In genomic region chr7:44394112-44394447, GRCh38 we compare ENCODE assay signal across 16 cellular contexts.
DNase-seq lines count a peak whose midpoint lies in the region; ATAC-seq, FAIRE-seq and TF ChIP-seq lines count a peak whose summit lies in the region.
"Had no signal": no experiment of that assay in that cellular context is flagged by ENCODE, and none has a peak within 500 bp of the region (broad histone marks: within the 10 kb centered on the region; RNA-seq: fewer than 3 reads in every experiment).

No MANE protein-coding gene starts in this region.

- H3K36me3 Mint-ChIP-seq in MCF 10A (ENCODE audit: insufficient read depth, unreplicated experiment) = peaks cover 54% of the 10 kb centered on the region
- H3K36me3 Mint-ChIP-seq in H9 (ENCODE audit: insufficient read depth in 1 of 3, low read depth in 3 of 3) = peaks cover 6 to 21% (median 10%) of the 10 kb centered on the region in 3 experiments; a peak in 6 of 7 replicates
- peaks cover 28% of the 10 kb centered on the region for H3K36me3 Mint-ChIP-seq in endodermal cell (ENCODE audit: low read depth)
- H3K36me3 Mint-ChIP-seq in CD8-positive, alpha-beta memory T cell = peaks cover 0 to 86% (median 15%) of the 10 kb centered on the region in 3 donors

- H3K23ac ChIP-seq in H9 (ENCODE audit: insufficient read length, low read depth, low read length) = no peak overlapping the region

- H2BK12ac ChIP-seq in H9 (ENCODE audit: insufficient read length, low read depth, low read length) = no peak overlapping the region

- no peak overlapping the region for H3K14ac ChIP-seq in H9 (ENCODE audit: insufficient read depth, low read length)

- no peak for ATAC-seq in HepG2

- WGBS in mammary epithelial cell (ENCODE audit: low coverage, missing lambda C conversion rate) = 97% methylated on average over 6 of the region's 6 CpGs
- no CpG with 5 or more reads among the region's 6 CpGs for WGBS in H9 (ENCODE audit: extremely low coverage, insufficient read length, low lambda C conversion rate)
- WGBS in endodermal cell (ENCODE audit: insufficient coverage in 1 of 2, insufficient read length in 1 of 2), 2 experiments = 96 to 97% methylated on average over 3 to 6 of the region's 6 CpGs
- WGBS in HepG2 (ENCODE audit: low lambda C conversion rate) = 97% methylated on average over 6 of the region's 6 CpGs

- H3K27me3 ChIP-seq in mammary epithelial cell (ENCODE audit: insufficient read depth, low read length) (no peaks in the 10 kb centered on the region), H9 (ENCODE audit: insufficient read depth, low read length) (no peaks in the 10 kb centered on the region), endodermal cell (ENCODE audit: control insufficient read depth, insufficient read depth, low read length, poor library complexity, severe bottlenecking) (no peaks in the 10 kb centered on the region), HepG2 (ENCODE audit: control insufficient read depth in 1 of 2, insufficient read depth in 2 of 2, low read length in 2 of 2) (no peaks in the 10 kb centered on the region)
- H3K27me3 ChIP-seq in CD8-positive, alpha-beta memory T cell (ENCODE audit: insufficient read depth, low read length, poor library complexity, severe bottlenecking) = no peaks in the 10 kb centered on the region
- H3K27me3 ChIP-seq: BLaER1 treated with 17β-estradiol and CSF1 and Interleukin-3, amounts not matched to agents 10 nM and 100 nM had no signal

- in situ Hi-C loops in mammary epithelial cell (cut with MboI; ENCODE audit: low sequenced_read_pairs in 2 of 2) (no loop called here), HepG2 (cut with HindIII; ENCODE audit: extremely low pct_ligation_motif_present, low pct_unique_long_range_greater_than_20kb) (no loop called here)

- CTCF ChIA-PET in MCF 10A (lab: Yijun Ruan, JAX) = no interaction called here
- CTCF ChIA-PET in mammary epithelial cell (lab: Charles Lee; ENCODE audit: low non-redundant PET) = no interaction called here
- CTCF ChIA-PET in CD8-positive, alpha-beta memory T cell (lab: Charles Lee) = no interaction called here
- CTCF ChIA-PET in HepG2 (lab: Yijun Ruan, JAX; ENCODE audit: low intra/inter-chr PET ratio, low total read pairs) = no interaction called here

- no peaks in the 10 kb centered on the region for H3K79me1 ChIP-seq in H9 (ENCODE audit: insufficient read depth, low read depth, low read length, poor library complexity, severe bottlenecking)

- H3K18ac ChIP-seq in H9 (ENCODE audit: insufficient read length, low read depth, low read length) = no peak overlapping the region

- H3K4me1 ChIP-seq in mammary epithelial cell (ENCODE audit: insufficient read depth, low read length) (no peaks in the 10 kb centered on the region), H9 (ENCODE audit: insufficient read depth, low read length) (no peaks in the 10 kb centered on the region), endodermal cell (ENCODE audit: control insufficient read depth, insufficient read depth, low read length) (no peaks in the 10 kb centered on the region), HepG2 (ENCODE audit: insufficient read depth, low read length) (no peaks in the 10 kb centered on the region)
- H3K4me1 ChIP-seq in CD8-positive, alpha-beta memory T cell (ENCODE audit: insufficient read depth, low read length) = no peaks in the 10 kb centered on the region
- H3K4me1 ChIP-seq: BLaER1 treated with 17β-estradiol and CSF1 and Interleukin-3, amounts not matched to agents 10 nM and 100 nM had no signal

- H3K56ac ChIP-seq in H9 (ENCODE audit: insufficient read length, low read depth, low read length) = no peak overlapping the region

- H2BK120ac ChIP-seq in H9 (ENCODE audit: low read depth, low read length, poor library complexity, severe bottlenecking) = no peak overlapping the region

- POLR2A ChIA-PET in MCF 10A (lab: Yijun Ruan, JAX) = no interaction called here
- POLR2A ChIA-PET in CD8-positive, alpha-beta memory T cell (lab: Charles Lee) = no interaction called here
- POLR2A ChIA-PET in HepG2 (lab: Yijun Ruan, JAX) = no interaction called here

- H3K4me3 Mint-ChIP-seq in MCF 10A (ENCODE audit: unreplicated experiment) (no peak overlapping the region), H9 (no peak overlapping the region), endodermal cell (no peak overlapping the region)
- H3K4me3 Mint-ChIP-seq in CD8-positive, alpha-beta memory T cell = no peak overlapping the region
- H3K4me3 Mint-ChIP-seq: CD4-positive, CD25-positive, alpha-beta regulatory T cell; HFFc6 had no signal

- H4K8ac ChIP-seq in H9 (replicated peaks; ENCODE audit: insufficient read length, low read depth, low read length) = no peak overlapping the region

- H3K9me3 ChIP-seq in mammary epithelial cell (replicated peaks; ENCODE audit: insufficient read depth, low read length) = no peaks in the 10 kb centered on the region
- no peaks in the 10 kb centered on the region for H3K9me3 ChIP-seq in H9 (ENCODE audit: control insufficient read depth, low read depth, low read length)
- no peaks in the 10 kb centered on the region for H3K9me3 ChIP-seq in endodermal cell (ENCODE audit: control insufficient read depth, low read length)
- H3K9me3 ChIP-seq in CD8-positive, alpha-beta memory T cell (ENCODE audit: low read length) = no peaks in the 10 kb centered on the region
- H3K9me3 ChIP-seq in HepG2 (ENCODE audit: low read length) = no peaks in the 10 kb centered on the region
- H3K9me3 ChIP-seq: BLaER1 treated with 17β-estradiol and CSF1 and Interleukin-3, amounts not matched to agents 10 nM and 100 nM had no signal

- H3K23me2 ChIP-seq in H9 (ENCODE audit: insufficient read length, low read depth, low read length, poor library complexity, severe bottlenecking) = no peaks in the 10 kb centered on the region

- TF ChIP-seq CTCF in MCF 10A (IDR thresholded peaks at IDR 0.05; ENCODE audit: unreplicated experiment) (no peak), mammary epithelial cell (conservative IDR thresholded peaks at IDR 0.05 in 1 of 2, IDR thresholded peaks at IDR 0.05 in 1 of 2; ENCODE audit: extremely low read depth in 1 of 2, insufficient read depth in 1 of 2, low read depth in 1 of 2, low read length in 2 of 2) (no peak), H9 (conservative IDR thresholded peaks at IDR 0.05) (no peak), endodermal cell (conservative IDR thresholded peaks at IDR 0.05) (no peak), HepG2 (CRISPR knock-in tag; IDR thresholded peaks at IDR 0.05) (no peak)

- H3K4ac ChIP-seq in H9 (ENCODE audit: low read depth, low read length) = no peak overlapping the region

- H3K79me2 ChIP-seq in mammary epithelial cell (ENCODE audit: insufficient read depth, low read length) (peaks cover 11% of the 10 kb centered on the region), H9 (ENCODE audit: insufficient read depth, low read length) (no peaks in the 10 kb centered on the region), HepG2 (ENCODE audit: insufficient read depth, low read length) (no peaks in the 10 kb centered on the region)

- H2AFZ ChIP-seq in mammary epithelial cell (ENCODE audit: low read depth, low read length) (no peak overlapping the region), H9 (ENCODE audit: low read length) (no peak overlapping the region), HepG2 (ENCODE audit: low read length) (no peak overlapping the region)

- no peak overlapping the region for H4K5ac ChIP-seq in H9 (ENCODE audit: insufficient read length, low read depth, low read length)

- H3K4me1 Mint-ChIP-seq in MCF 10A (ENCODE audit: insufficient read depth, unreplicated experiment) = peaks cover 5% of the 10 kb centered on the region
- no peaks in the 10 kb centered on the region for H3K4me1 Mint-ChIP-seq in H9
- no peaks in the 10 kb centered on the region for H3K4me1 Mint-ChIP-seq in endodermal cell
- peaks cover 4 to 7% (median 4%) of the 10 kb centered on the region in 3 donors for H3K4me1 Mint-ChIP-seq in CD8-positive, alpha-beta memory T cell

- no peak overlapping the region for H3K4me2 ChIP-seq in mammary epithelial cell (ENCODE audit: insufficient read depth, low read depth, low read length)
- H3K4me2 ChIP-seq in H9 (ENCODE audit: insufficient read depth, insufficient read length, low read length) = no peak overlapping the region
- H3K4me2 ChIP-seq in HepG2 (ENCODE audit: low read depth, low read length) = no peak overlapping the region
- H3K4me2 ChIP-seq: BLaER1 treated with 17β-estradiol and CSF1 and Interleukin-3, amounts not matched to agents 10 nM and 100 nM had no signal

- no peak overlapping the region for H2BK15ac ChIP-seq in H9 (ENCODE audit: low read depth, low read length)

- peaks cover 7% of the 10 kb centered on the region for H3K36me3 ChIP-seq in mammary epithelial cell (ENCODE audit: insufficient read depth, low read length)
- H3K36me3 ChIP-seq in endodermal cell (ENCODE audit: control insufficient read depth, insufficient read depth, low read length) = peaks cover 52% of the 10 kb centered on the region
- H3K36me3 ChIP-seq in CD8-positive, alpha-beta memory T cell (ENCODE audit: insufficient read depth, low read length) = peaks cover 17% of the 10 kb centered on the region
- H3K36me3 ChIP-seq in HepG2 (replicated peaks in 1 of 2; ENCODE audit: control insufficient read depth in 1 of 2, insufficient read depth in 2 of 2, low read length in 2 of 2) = peaks cover 22 to 65% of the 10 kb centered on the region in 2 experiments

- no peak for FAIRE-seq in HepG2 (lab: Jason Lieb, UNC)
- FAIRE-seq: GM12891, H1 had no signal

- TF ChIP-seq EP300 in HepG2 (IDR thresholded peaks at IDR 0.05; ENCODE audit: low read depth in 2 of 2, low read length in 2 of 2) (no peak), HepG2 (CRISPR knock-in tag; IDR thresholded peaks at IDR 0.05; ENCODE audit: borderline replicate concordance) (no peak)

- no peak for DNase-seq in MCF 10A (ENCODE audit: unreplicated experiment)
- DNase-seq in mammary epithelial cell = no peak
- peak; percentile 1 for DNase-seq in H9
- peak; percentile 17 for DNase-seq in endodermal cell
- DNase-seq in putamen (ENCODE audit: low spot score) = peak; percentile 72
- no peak for DNase-seq in activated effector memory CD4-positive, alpha-beta T cell treated with Interleukin-2 at 50 U/mL for 16 hours
- no peak for DNase-seq in CD8-positive, alpha-beta memory T cell
- DNase-seq in HepG2 (ENCODE audit: low spot score) = no peak
- DNase-seq: 8988T; ACHN; CD4-positive, CD25-positive, alpha-beta regulatory T cell; HCEC 1CT; HFFc6 had no signal

- no peak for TF ChIP-seq RAD21 in HepG2 (CRISPR knock-in tag; IDR thresholded peaks at IDR 0.05)

- H2BK5ac ChIP-seq in H9 (ENCODE audit: insufficient read length, low read length) = no peak overlapping the region

- H4K91ac ChIP-seq in H9 (ENCODE audit: insufficient read length, low read depth, low read length) = no peak overlapping the region

- H2AK5ac ChIP-seq in H9 (ENCODE audit: insufficient read length, low read length) = no peak overlapping the region

- H3K4me3 ChIP-seq in mammary epithelial cell (replicated peaks in 1 of 3; ENCODE audit: insufficient read depth in 1 of 3, low read depth in 2 of 3, low read length in 3 of 3) (no peak overlapping the region), endodermal cell (ENCODE audit: low read length) (no peak overlapping the region), HepG2 (replicated peaks in 1 of 3; ENCODE audit: insufficient read depth in 1 of 3, low read depth in 2 of 3, low read length in 3 of 3) (no peak overlapping the region)
- H3K4me3 ChIP-seq in CD8-positive, alpha-beta memory T cell (ENCODE audit: low read length) = no peak overlapping the region
- H3K4me3 ChIP-seq: BLaER1 treated with 17β-estradiol and CSF1 and Interleukin-3, amounts not matched to agents 10 nM and 100 nM had no signal

- intact Hi-C loops in MCF 10A (cut with micrococcal nuclease) = no loop called here
- intact Hi-C loops in mammary epithelial cell (cut with micrococcal nuclease) = no loop called here
- intact Hi-C loops in HepG2 (cut with micrococcal nuclease; ENCODE audit: unreplicated experiment) = no loop called here

- no peak overlapping the region for H3T11ph ChIP-seq in H9 (ENCODE audit: low read length)

- no peak overlapping the region for H2BK20ac ChIP-seq in H9 (ENCODE audit: low read depth, low read length, poor library complexity, severe bottlenecking)

- H3K9ac ChIP-seq in mammary epithelial cell (ENCODE audit: insufficient read depth, low read length) = no peak overlapping the region
- no peak overlapping the region for H3K9ac ChIP-seq in H9 (ENCODE audit: extremely low read depth, insufficient read length, low read length)
- H3K9ac ChIP-seq in endodermal cell (ENCODE audit: extremely low read depth, low read length, poor library complexity, severe bottlenecking) = no peak overlapping the region
- no peak overlapping the region for H3K9ac ChIP-seq in HepG2 (ENCODE audit: insufficient read depth, low read depth, low read length)
- H3K9ac ChIP-seq: BLaER1 treated with 17β-estradiol and CSF1 and Interleukin-3, amounts not matched to agents 10 nM and 100 nM had no signal

- no peaks in the 10 kb centered on the region for H4K20me1 ChIP-seq in mammary epithelial cell (ENCODE audit: insufficient read depth, low read length)
- no peaks in the 10 kb centered on the region for H4K20me1 ChIP-seq in H9 (ENCODE audit: control insufficient read depth, insufficient read depth, insufficient read length)
- no peaks in the 10 kb centered on the region for H4K20me1 ChIP-seq in HepG2 (ENCODE audit: insufficient read depth, low read length)

- H3K27me3 Mint-ChIP-seq in MCF 10A (ENCODE audit: insufficient read depth, unreplicated experiment) (no peaks in the 10 kb centered on the region), H9 (ENCODE audit: low read depth) (peaks cover 1% of the 10 kb centered on the region; the same call in 1 of the 2 replicates), endodermal cell (ENCODE audit: insufficient read depth) (no peaks in the 10 kb centered on the region)
- H3K27me3 Mint-ChIP-seq in CD8-positive, alpha-beta memory T cell = no peaks in the 10 kb centered on the region
- H3K27me3 Mint-ChIP-seq: CD4-positive, CD25-positive, alpha-beta regulatory T cell had no signal

- dilution Hi-C loops in mammary epithelial cell (cut with HindIII; ENCODE audit: low sequenced_read_pairs) = no loop called here

- H3K27ac ChIP-seq in mammary epithelial cell (ENCODE audit: insufficient read depth, low read depth, low read length) (no peak overlapping the region), H9 (ENCODE audit: insufficient read length, low read depth, low read length) (no peak overlapping the region), endodermal cell (ENCODE audit: low read depth, low read length) (no peak overlapping the region), HepG2 (ENCODE audit: extremely low read length, insufficient read depth, low read length) (no peak overlapping the region)
- H3K27ac ChIP-seq in CD8-positive, alpha-beta memory T cell (ENCODE audit: low read depth, low read length) = no peak overlapping the region
- H3K27ac ChIP-seq: BLaER1 treated with 17β-estradiol and CSF1 and Interleukin-3, amounts not matched to agents 10 nM and 100 nM had no signal

- H3K27ac Mint-ChIP-seq in MCF 10A (ENCODE audit: low read depth, unreplicated experiment) = peak overlapping the region; percentile 23
- no peak overlapping the region; a peak in 2 of 7 replicates for H3K27ac Mint-ChIP-seq in H9
- H3K27ac Mint-ChIP-seq in endodermal cell = no peak overlapping the region
- H3K27ac Mint-ChIP-seq in CD8-positive, alpha-beta memory T cell = peak overlapping the region in 1 of 8 donors; percentile 85
- H3K27ac Mint-ChIP-seq: CD4-positive, CD25-positive, alpha-beta regulatory T cell; HFFc6 had no signal

- H3K9me3 Mint-ChIP-seq in MCF 10A (ENCODE audit: unreplicated experiment) = no peaks in the 10 kb centered on the region
- no peaks in the 10 kb centered on the region for H3K9me3 Mint-ChIP-seq in H9
- H3K9me3 Mint-ChIP-seq in endodermal cell = no peaks in the 10 kb centered on the region
- H3K9me3 Mint-ChIP-seq in CD8-positive, alpha-beta memory T cell = no peaks in the 10 kb centered on the region
- H3K9me3 Mint-ChIP-seq: CD4-positive, CD25-positive, alpha-beta regulatory T cell; HFFc6 had no signal

- no peak for TF ChIP-seq POLR2A in HepG2 (IDR thresholded peaks at IDR 0.05; ENCODE audit: insufficient read depth in 1 of 2, low read depth in 2 of 2, low read length in 2 of 2)

- BruUV-seq in MCF 10A (replicated peaks; lab: Mats Ljungman, UMichigan) = no TSS peak
- no TSS peak for BruUV-seq in mammary epithelial cell (replicated peaks; lab: Mats Ljungman, UMichigan)
- no TSS peak for BruUV-seq in HepG2 (replicated peaks; lab: Mats Ljungman, UMichigan)

Comparison
In these comparisons a context has a peak if more than half of its experiments do, and no peak if none do; other contexts are left out.
1. DNase-seq: peak in H9 (single experiment), endodermal cell (single experiment) and putamen (single experiment); none in MCF 10A (single experiment), mammary epithelial cell (single experiment), activated effector memory CD4-positive, alpha-beta T cell treated with Interleukin-2 at 50 U/mL for 16 hours (single experiment), CD8-positive, alpha-beta memory T cell (0 of 5) and HepG2 (single experiment).